8 cellular contexts compared by ENCODE assay signal in the genomic region with DNA sequence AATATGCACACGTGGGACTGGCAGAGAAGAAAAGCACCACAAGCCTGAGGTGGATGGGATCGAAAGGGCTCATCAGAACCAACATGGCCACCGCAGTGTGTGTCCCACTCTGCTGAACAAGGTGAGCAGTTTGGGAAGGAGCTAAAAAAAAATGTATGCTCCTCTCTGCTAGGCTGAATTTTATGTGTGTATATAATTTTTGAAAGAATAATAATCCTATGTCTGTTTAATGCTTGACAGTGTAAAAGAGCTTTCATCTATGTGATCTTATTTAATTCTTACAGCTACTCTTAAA. TPM values are rescaled to one million over a fixed set of nuclear protein-coding genes. Genes with fewer than 3 reads are reported as not detected.
A peak's percentile ranks its signal among the peaks of the same experiment; 100 is the strongest.
DNase-seq lines count a peak whose midpoint lies in the region; ATAC-seq, FAIRE-seq and TF ChIP-seq lines count a peak whose summit lies in the region.

No MANE protein-coding gene starts in this region.

- peak overlapping the region; percentile 96 for H3K4me2 ChIP-seq in endothelial cell of umbilical vein (ENCODE audit: insufficient read depth, low read length)
- peak overlapping the region; percentile 60 for H3K4me2 ChIP-seq in parathyroid adenoma (ENCODE audit: low read length)

- no peak for TF ChIP-seq POLR2A in endothelial cell of umbilical vein (IDR thresholded peaks at IDR 0.05; ENCODE audit: low read depth, low read length)

- H3K36me3 ChIP-seq in heart right ventricle: no peaks in the 10 kb centered on the region
- no peaks in the 10 kb centered on the region for H3K36me3 ChIP-seq in endothelial cell of umbilical vein (ENCODE audit: control insufficient read depth in 2 of 2, extremely low read depth in 1 of 2, insufficient read depth in 2 of 2, low read length in 2 of 2)
- H3K36me3 ChIP-seq in parathyroid adenoma (ENCODE audit: control insufficient read depth, insufficient read depth, low read length): no peaks in the 10 kb centered on the region

- H3K9ac ChIP-seq in endothelial cell of umbilical vein (replicated peaks; ENCODE audit: extremely low read depth, insufficient read depth, low read length) (peak overlapping the region; percentile 96), parathyroid adenoma (no peak overlapping the region)

- DNase-seq in heart right ventricle (peak in 1 of 2 donors; percentile 34), left cardiac atrium (no peak), endothelial cell of umbilical vein (ENCODE audit: low read depth, low spot score) (no peak), kidney glomerular epithelial cell (lab: John Stamatoyannopoulos, UW) (no peak)
- DNase-seq in activated CD4-positive, alpha-beta T cell treated with anti-CD3 and anti-CD28 coated beads for 48 hours: peak; percentile 60

- POLR2A ChIA-PET in endothelial cell of umbilical vein (lab: Charles Lee): interaction anchor here (0.9 to 1.3 kb wide), 3 partner anchors 14 to 106 kb away, joined by 3 to 8 read pairs (median 4); a partner anchor contains a TSS

- no peak for TF ChIP-seq CTCF in heart right ventricle (IDR thresholded peaks at IDR 0.05)
- no peak for TF ChIP-seq CTCF in endothelial cell of umbilical vein (IDR thresholded peaks at IDR 0.05; ENCODE audit: extremely low read depth in 1 of 2, insufficient read depth in 1 of 2, low read depth in 1 of 2, low read length in 2 of 2)
- no peak for TF ChIP-seq CTCF in parathyroid adenoma (IDR thresholded peaks at IDR 0.05)

- dilution Hi-C loops in endothelial cell of umbilical vein (cut with MboI; ENCODE audit: extremely low pct_ligation_motif_present, low sequenced_read_pairs): no loop called here

- TSS peak; percentile 86 for BruUV-seq in endothelial cell of umbilical vein (replicated peaks; lab: Mats Ljungman, UMichigan)

- WGBS in heart right ventricle, 2 donors: 7 to 11% methylated on average over 3 of the region's 3 CpGs

- no peak for FAIRE-seq in endothelial cell of umbilical vein (lab: Jason Lieb, UNC)

- H3K27me3 ChIP-seq in heart right ventricle (no peaks in the 10 kb centered on the region), endothelial cell of umbilical vein (ENCODE audit: control insufficient read depth in 2 of 2, insufficient read depth in 2 of 2, low read length in 2 of 2) (no peaks in the 10 kb centered on the region), parathyroid adenoma (ENCODE audit: control insufficient read depth, insufficient read depth, low read length) (no peaks in the 10 kb centered on the region)

- H3K27ac ChIP-seq in heart right ventricle (peak overlapping the region; percentile 91 to 98 (median 96)), endothelial cell of umbilical vein (ENCODE audit: insufficient read depth, low read depth, low read length) (peak overlapping the region; percentile 99), parathyroid adenoma (peak overlapping the region; percentile 90)

- H4K20me1 ChIP-seq in endothelial cell of umbilical vein (replicated peaks; ENCODE audit: control insufficient read depth, extremely low read depth, insufficient read depth, low read length): no peaks in the 10 kb centered on the region

- CTCF ChIA-PET in endothelial cell of umbilical vein (lab: Charles Lee): interaction anchor here (0.8 to 3.0 kb wide), 6 partner anchors 14 to 241 kb away, joined by 3 to 16 read pairs (median 7); a partner anchor contains a TSS

- H3K4me3 ChIP-seq in heart right ventricle (peak overlapping the region; percentile 16 to 83 (median 72)), endothelial cell of umbilical vein (replicated peaks in 1 of 3; ENCODE audit: insufficient read depth in 1 of 3, low read depth in 1 of 3, low read length in 3 of 3) (peak overlapping the region in 2 of 3 experiments; percentile 26 to 80), parathyroid adenoma (ENCODE audit: low read depth, low read length) (peak overlapping the region; percentile 65)

- intact Hi-C loops in heart right ventricle (cut with DNase I): loop anchor here in 2 of 10 donors (2.0 to 10.0 kb wide), 2 partner anchors 183 to 239 kb away; a partner anchor contains a TSS
- intact Hi-C loops in left cardiac atrium (cut with DNase I): no loop called here
- intact Hi-C loops in endothelial cell of umbilical vein (cut with micrococcal nuclease): loop anchor here (1.0 to 5.0 kb wide), 3 partner anchors 166 to 1290 kb away; a partner anchor contains a TSS

- H2AFZ ChIP-seq in endothelial cell of umbilical vein (ENCODE audit: low read depth, low read length) (no peak overlapping the region), parathyroid adenoma (peak overlapping the region; percentile 85)

- no peaks in the 10 kb centered on the region for H3K79me2 ChIP-seq in endothelial cell of umbilical vein (ENCODE audit: control insufficient read depth, insufficient read depth, low read length)
- no peaks in the 10 kb centered on the region for H3K79me2 ChIP-seq in parathyroid adenoma

- H3K4me1 ChIP-seq in heart right ventricle (peaks cover 8 to 54% (median 36%) of the 10 kb centered on the region in 9 donors), endothelial cell of umbilical vein (ENCODE audit: control insufficient read depth, extremely low read depth, insufficient read depth, low read length) (peaks cover 45% of the 10 kb centered on the region), parathyroid adenoma (peaks cover 12% of the 10 kb centered on the region)

- no peak for ATAC-seq in heart right ventricle
- ATAC-seq in left cardiac atrium: no peak
- ATAC-seq in GM18519 (IDR thresholded peaks at IDR 0.05; ENCODE audit: low FRiP score, unreplicated experiment): no peak
- ATAC-seq in GM18861 (IDR thresholded peaks at IDR 0.05; ENCODE audit: unreplicated experiment): no peak

- H3K9me3 ChIP-seq in heart right ventricle: no peaks in the 10 kb centered on the region
- H3K9me3 ChIP-seq in endothelial cell of umbilical vein (replicated peaks; ENCODE audit: control insufficient read depth, insufficient read depth, low read length): no peaks in the 10 kb centered on the region
- H3K9me3 ChIP-seq in parathyroid adenoma (ENCODE audit: control insufficient read depth, low read length): no peaks in the 10 kb centered on the region

- no peaks in the 10 kb centered on the region for H3K9me1 ChIP-seq in endothelial cell of umbilical vein (replicated peaks; ENCODE audit: control insufficient read depth, extremely low read depth, insufficient read depth, low read length)

TF ChIP-seq in endothelial cell of umbilical vein, 7 proteins besides CTCF, POLR2A, EP300 and RAD21:
- TF ChIP-seq, protein P1, sequence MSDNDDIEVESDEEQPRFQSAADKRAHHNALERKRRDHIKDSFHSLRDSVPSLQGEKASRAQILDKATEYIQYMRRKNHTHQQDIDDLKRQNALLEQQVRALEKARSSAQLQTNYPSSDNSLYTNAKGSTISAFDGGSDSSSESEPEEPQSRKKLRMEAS (IDR thresholded peaks at IDR 0.05; ENCODE audit: insufficient read depth, insufficient read length): no peak
- TF ChIP-seq EZH2 (IDR thresholded peaks at IDR 0.05; ENCODE audit: borderline replicate concordance, low read depth, low read length, severe bottlenecking) (no peak), POLR2AphosphoS5 (IDR thresholded peaks at IDR 0.05; ENCODE audit: insufficient read depth, low read depth, low read length) (no peak), FOS (IDR thresholded peaks at IDR 0.05; ENCODE audit: borderline replicate concordance, insufficient read depth, low read length) (no peak), MYC (IDR thresholded peaks at IDR 0.05; ENCODE audit: low read depth, low read length) (no peak), GATA2 (IDR thresholded peaks at IDR 0.05; ENCODE audit: insufficient read depth, insufficient read length, low read depth, low read length) (no peak), JUN (IDR thresholded peaks at IDR 0.05; ENCODE audit: borderline replicate concordance, insufficient read depth, insufficient read length, low read depth) (no peak)

RNA-seq across cellular contexts. Expression of a gene that starts 14.2 kb away (rescaled TPM):
- total RNA-seq in heart right ventricle (10 to 100 TPM; 17.2 to 38.9 (median 23.2) TPM), left cardiac atrium (10 to 100 TPM; 32.0 to 34.0 TPM), endothelial cell of umbilical vein (44.1 and 48.6 TPM in 2 replicates)
- polyA plus RNA-seq in heart right ventricle (10 to 100 TPM in 1 of 2 donors, 1 to 10 TPM in 1; 5.1 to 10.3 TPM), endothelial cell of umbilical vein (16.0 and 18.4 TPM in 2 replicates)
- 19.7 and 20.7 TPM in 2 replicates for polyA plus RNA-seq in endothelial cell of umbilical vein (2011; cell fraction: cytosol; rRNA removed)
- 58.3 and 61.0 TPM in 2 replicates for polyA plus RNA-seq in endothelial cell of umbilical vein (2011; cell fraction: nucleus; rRNA removed)
- 13.6 and 15.5 TPM in 2 replicates for polyA plus RNA-seq in endothelial cell of umbilical vein (2012)
- polyA minus RNA-seq in endothelial cell of umbilical vein: 39.5 and 48.7 TPM in 2 replicates
- polyA minus RNA-seq in endothelial cell of umbilical vein (2011; cell fraction: cytosol; rRNA and poly(A)+ RNA removed): 14.5 TPM
- polyA minus RNA-seq in endothelial cell of umbilical vein (2011; cell fraction: nucleus; rRNA and poly(A)+ RNA removed): 22.4 and 29.9 TPM in 2 replicates

RNA-seq across cellular contexts. Expression of a gene that starts 29.6 kb away (rescaled TPM):
- total RNA-seq in heart right ventricle: under 1 TPM in 1 of 10 donors, not detected in 9; 0.09 TPM
- under 1 TPM in 1 of 2 donors, not detected in 1; 0.15 TPM for polyA plus RNA-seq in heart right ventricle
- not detected for total RNA-seq in left cardiac atrium
- total RNA-seq in endothelial cell of umbilical vein: 0.13 and 0.21 TPM in 2 replicates
- polyA plus RNA-seq in endothelial cell of umbilical vein: 0.03 TPM in 2 replicates
- polyA plus RNA-seq in endothelial cell of umbilical vein (2011; cell fraction: cytosol; rRNA removed): 0.01 TPM in 1 of 2 replicates, not detected in the other
- 0.11 and 0.17 TPM in 2 replicates for polyA plus RNA-seq in endothelial cell of umbilical vein (2011; cell fraction: nucleus; rRNA removed)
- not detected in 2 replicates for polyA plus RNA-seq in endothelial cell of umbilical vein (2012)
- polyA minus RNA-seq in endothelial cell of umbilical vein: 0.12 TPM in 1 of 2 replicates, not detected in the other
- not detected for polyA minus RNA-seq in endothelial cell of umbilical vein (2011; cell fraction: cytosol; rRNA and poly(A)+ RNA removed)
- polyA minus RNA-seq in endothelial cell of umbilical vein (2011; cell fraction: nucleus; rRNA and poly(A)+ RNA removed): 0.53 and 0.63 TPM in 2 replicates
